In the genomic region with DNA sequence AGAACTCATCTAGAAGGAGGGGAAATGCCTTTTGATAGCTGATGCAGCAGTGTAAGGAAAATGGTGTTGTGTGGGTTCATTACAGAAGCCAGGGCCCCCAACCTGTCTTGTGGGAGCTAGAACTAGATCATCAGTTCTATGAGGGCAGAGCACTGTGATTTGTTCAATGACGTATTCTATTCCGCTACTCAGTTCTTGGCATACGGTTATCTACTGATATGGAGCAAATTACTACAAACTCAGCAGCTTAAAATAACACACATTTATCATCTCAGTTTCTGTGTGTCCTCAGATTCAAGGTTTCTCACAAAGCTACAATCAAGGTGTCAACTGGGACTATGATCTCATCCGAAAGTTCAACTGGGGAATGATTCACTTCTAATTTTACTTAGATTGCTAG, we compare ENCODE assay signal across 22 cellular contexts.
"Had no signal": no experiment of that assay in that cellular context is flagged by ENCODE, and none has a peak within 500 bp of the region (broad histone marks: within the 10 kb centered on the region; RNA-seq: fewer than 3 reads in every experiment).

No MANE protein-coding gene starts in this region.

- H3K9me3 ChIP-seq: MG63, SJSA1 had no signal

- H3K27me3 ChIP-seq: MG63, SJSA1 had no signal

- ATAC-seq: HepG2 had no signal

- H3K4me1 ChIP-seq: SJSA1 had no signal

- H3K36me3 ChIP-seq: MG63, SJSA1 had no signal

- H3K4me3 ChIP-seq: MG63, SJSA1, SK-N-MC had no signal

- DNase-seq: IMR-90, Karpas-422, KG1, MG63, NCI-H1092 treated with DMSO at 0.1 percent for 48 hours, NCI-H1436, NCI-H187, NCI-H2029, NCI-H2081 treated with DMSO at 0.1 percent for 48 hours, NCI-H2171, NCI-H226, NCI-H446, NCI-H510A, NCI-H524 treated with DMSO at 0.1 percent for 48 hours, NCI-H69, NCI-H774, SIG-M5, SW 1271 had no signal

- H3K27ac ChIP-seq: RWPE1, SJSA1, SK-N-MC had no signal
